Comparison of ENCODE assay signal across 9 cellular contexts in genomic region chr14:61329478-61330051, GRCh38. TPM values are rescaled to one million over a fixed set of nuclear protein-coding genes. Genes with fewer than 3 reads are reported as not detected.
A peak's percentile ranks its signal among the peaks of the same experiment; 100 is the strongest.
DNase-seq lines count a peak whose midpoint lies in the region; ATAC-seq and TF ChIP-seq lines count a peak whose summit lies in the region.
"Had no signal": no experiment of that assay in that cellular context is flagged by ENCODE, and none has a peak within 500 bp of the region (broad histone marks: within the 10 kb centered on the region; RNA-seq: fewer than 3 reads in every experiment).

No MANE protein-coding gene starts in this region.

- H3K27me3 ChIP-seq in colonic mucosa: no peaks in the 10 kb centered on the region
- no peaks in the 10 kb centered on the region for H3K27me3 ChIP-seq in subcutaneous abdominal adipose tissue (ENCODE audit: control insufficient read depth in 5 of 5, insufficient read depth in 4 of 5, low read length in 5 of 5)
- no peaks in the 10 kb centered on the region for H3K27me3 ChIP-seq in dorsolateral prefrontal cortex

- H3K4me3 ChIP-seq in colonic mucosa (no peak overlapping the region), subcutaneous abdominal adipose tissue (ENCODE audit: low read depth in 1 of 5, low read length in 5 of 5) (no peak overlapping the region), dorsolateral prefrontal cortex (no peak overlapping the region)

- H3K9me3 ChIP-seq in colonic mucosa (no peaks in the 10 kb centered on the region), subcutaneous abdominal adipose tissue (ENCODE audit: control insufficient read depth in 5 of 5, low read length in 5 of 5) (peaks cover 0 to 2% (median 0%) of the 10 kb centered on the region in 5 donors)

- intact Hi-C loops in colonic mucosa (cut with DNase I): no loop called here
- intact Hi-C loops in dorsolateral prefrontal cortex (cut with DNase I): no loop called here

- no peaks in the 10 kb centered on the region for H3K27me3 Mint-ChIP-seq in activated T-cell treated with anti-CD3 and anti-CD28 coated beads, Interleukin-2, amount 50 U/mL, for 4 hours (ENCODE audit: low read depth)

- TF ChIP-seq CTCF in colonic mucosa (IDR thresholded peaks at IDR 0.05): no peak
- TF ChIP-seq CTCF in dorsolateral prefrontal cortex (IDR thresholded peaks at IDR 0.05 in 54 of 56, conservative IDR thresholded peaks at IDR 0.05 in 2 of 56; ENCODE audit: low read depth in 1 of 56, partially characterized antibody in 56 of 56): no peak

- no peaks in the 10 kb centered on the region for H3K9me3 Mint-ChIP-seq in activated T-cell treated with anti-CD3 and anti-CD28 coated beads, Interleukin-2, amount 50 U/mL, for 4 hours

- no peak for DNase-seq in activated T-cell treated with anti-CD3 and anti-CD28 coated beads, Interleukin-2, amount 50 U/mL, for 4 hours
- DNase-seq in activated T-cell treated with anti-CD3 and anti-CD28 coated beads, Interleukin-2, amount 50 U/mL, for 48 hours: no peak
- DNase-seq in colonic mucosa (no peak), retina (no peak), GM19240 (ENCODE audit: insufficient read length, low spot score) (no peak), dorsolateral prefrontal cortex (no peak)

- H3K9ac ChIP-seq in colonic mucosa (ENCODE audit: low read depth in 2 of 2, low read length in 2 of 2) (no peak overlapping the region), subcutaneous abdominal adipose tissue (ENCODE audit: low read length in 5 of 5) (no peak overlapping the region)

- H3K27ac ChIP-seq in colonic mucosa: peak overlapping the region; percentile 3
- peak overlapping the region; percentile 38 for H3K27ac ChIP-seq in subcutaneous abdominal adipose tissue (ENCODE audit: low read depth, low read length)
- peak overlapping the region in 8 of 59 donors; percentile 8 to 52 (median 20) for H3K27ac ChIP-seq in dorsolateral prefrontal cortex
- H3K27ac ChIP-seq: epithelial cell of prostate had no signal

- peak overlapping the region; percentile 93 for H3K4me3 Mint-ChIP-seq in activated T-cell treated with anti-CD3 and anti-CD28 coated beads, Interleukin-2, amount 50 U/mL, for 4 hours

- H3K36me3 ChIP-seq in colonic mucosa (no peaks in the 10 kb centered on the region), subcutaneous abdominal adipose tissue (ENCODE audit: control insufficient read depth in 5 of 5, insufficient read depth in 5 of 5, low read length in 5 of 5) (no peaks in the 10 kb centered on the region)

- peaks cover 87% of the 10 kb centered on the region for H3K4me1 Mint-ChIP-seq in activated T-cell treated with anti-CD3 and anti-CD28 coated beads, Interleukin-2, amount 50 U/mL, for 4 hours (ENCODE audit: low read depth)

- H3K4me1 ChIP-seq in colonic mucosa: no peaks in the 10 kb centered on the region
- H3K4me1 ChIP-seq in subcutaneous abdominal adipose tissue (ENCODE audit: control insufficient read depth in 5 of 5, insufficient read depth in 5 of 5, low read length in 5 of 5): peaks cover 0 to 47% (median 3%) of the 10 kb centered on the region in 5 donors

- H3K36me3 Mint-ChIP-seq in activated T-cell treated with anti-CD3 and anti-CD28 coated beads, Interleukin-2, amount 50 U/mL, for 4 hours (ENCODE audit: insufficient read depth): peaks cover 29% of the 10 kb centered on the region

- no peak for ATAC-seq in activated T-cell treated with anti-CD3 and anti-CD28 coated beads, Interleukin-2, amount 50 U/mL, for 4 hours
- ATAC-seq in HG03460 (IDR thresholded peaks at IDR 0.05; ENCODE audit: unreplicated experiment): peak; percentile 56

RNA-seq across cellular contexts. Expression of gene PRKCH, which starts 8.2 kb away (rescaled TPM):
- 100 to 1,000 TPM; 109 to 141 (median 134) TPM for total RNA-seq in activated T-cell treated with anti-CD3 and anti-CD28 coated beads, Interleukin-2, amount 50 U/mL, for 4 hours
- total RNA-seq in colonic mucosa (10 to 100 TPM; 11.4 to 11.5 TPM), dorsolateral prefrontal cortex (10 to 100 TPM in 100 of 120 experiments, 1 to 10 TPM in 20; 6.3 to 39.4 (median 13.3) TPM)

RNA-seq across cellular contexts. Expression of gene TMEM30B, which starts 48.4 kb away (rescaled TPM):
- total RNA-seq in activated T-cell treated with anti-CD3 and anti-CD28 coated beads, Interleukin-2, amount 50 U/mL, for 4 hours: 1 to 10 TPM; 1.1 to 1.5 (median 1.3) TPM
- total RNA-seq in colonic mucosa (10 to 100 TPM; 68.2 to 77.1 TPM), dorsolateral prefrontal cortex (1 to 10 TPM in 30 of 120 experiments, under 1 TPM in 86, not detected in 4; 0.10 to 5.3 (median 0.61) TPM)

Comparison
In these comparisons a context has a peak if more than half of its experiments do, and no peak if none do; other contexts are left out.
1. RNA of gene TMEM30B, which starts 48.4 kb away (total RNA-seq): 68.2 to 77.1 TPM in colonic mucosa; 1.1 to 1.5 TPM in activated T-cell treated with anti-CD3 and anti-CD28 coated beads, Interleukin-2, amount 50 U/mL, for 4 hours and 0.10 to 5.3 TPM in dorsolateral prefrontal cortex; every median in the first group is over 10 times any median in the second.